ENCODE assay signal across 8 cellular contexts in genomic region chr14:54805521-54806322, GRCh38.
DNase-seq lines count a peak whose midpoint lies in the region; ATAC-seq, FAIRE-seq and TF ChIP-seq lines count a peak whose summit lies in the region.

No MANE protein-coding gene starts in this region.

- ATAC-seq in GM19372 (IDR thresholded peaks at IDR 0.05; ENCODE audit: low read depth, unreplicated experiment): peak; percentile 62

- H2AFZ ChIP-seq in osteoblast (ENCODE audit: low read length): peak overlapping the region; percentile 55

- POLR2A ChIA-PET in RWPE1 (lab: Yijun Ruan, JAX; ENCODE audit: low non-redundant PET): no interaction called here

- peak overlapping the region; percentile 57 for H3K4me3 ChIP-seq in osteoblast (ENCODE audit: insufficient read depth, low read length)

- no peaks in the 10 kb centered on the region for H4K20me1 ChIP-seq in osteoblast (ENCODE audit: insufficient read depth, low read length)

- H3K27me3 ChIP-seq in osteoblast (ENCODE audit: insufficient read depth, low read length): no peaks in the 10 kb centered on the region

- H3K4me2 ChIP-seq in osteoblast (ENCODE audit: insufficient read depth, low read length): peak overlapping the region; percentile 87

- no peaks in the 10 kb centered on the region for H3K79me2 ChIP-seq in osteoblast (ENCODE audit: insufficient read depth, low read length)

- peak; percentile 54 for DNase-seq in KG1 (lab: John Stamatoyannopoulos, UW)
- peak; percentile 81 for DNase-seq in RWPE1 (ENCODE audit: low spot score)
- DNase-seq in activated effector memory CD4-positive, alpha-beta T cell treated with Interleukin-2 at 50 U/mL for 16 hours: peak; percentile 47
- DNase-seq in frontal cortex (ENCODE audit: low spot score in 2 of 2): peak; percentile 24 to 76
- DNase-seq in osteoblast (ENCODE audit: insufficient read length, low spot score, missing footprints): peak; percentile 93
- DNase-seq in superior temporal gyrus (ENCODE audit: extremely low spot score): peak; percentile 91

- CTCF ChIA-PET in RWPE1 (lab: Yijun Ruan, JAX): interaction anchor here (0.5 to 1.7 kb wide), 8 partner anchors 8 to 242 kb away, joined by 3 to 12 read pairs (median 4); no protein-coding TSS in a partner anchor

- H3K27ac ChIP-seq in C4-2B (no peak overlapping the region), RWPE1 (no peak overlapping the region), osteoblast (ENCODE audit: low read depth, low read length) (no peak overlapping the region)

- FAIRE-seq in frontal cortex (lab: Jason Lieb, UNC): no peak

- TF ChIP-seq CTCF in C4-2B (conservative IDR thresholded peaks at IDR 0.05): peak; percentile 98
- TF ChIP-seq CTCF in RWPE1 (conservative IDR thresholded peaks at IDR 0.05; ENCODE audit: low read depth): peak; percentile 96
- peak; percentile 99 for TF ChIP-seq CTCF in osteoblast (IDR thresholded peaks at IDR 0.05; ENCODE audit: extremely low read depth, low read depth, low read length)

- H3K4me1 ChIP-seq in osteoblast (ENCODE audit: insufficient read depth, low read length): peaks cover 12% of the 10 kb centered on the region

- no peaks in the 10 kb centered on the region for H3K9me3 ChIP-seq in osteoblast (ENCODE audit: low read depth, low read length)

- no peaks in the 10 kb centered on the region for H3K36me3 ChIP-seq in osteoblast (ENCODE audit: insufficient read depth, low read length)
